In genomic region chr2:95574506-95574905, GRCh38 we compare ENCODE assay signal across 35 cellular contexts. TPM values are rescaled to one million over a fixed set of nuclear protein-coding genes. Genes with fewer than 3 reads are reported as not detected.
"Had no signal": no experiment of that assay in that cellular context is flagged by ENCODE, and none has a peak within 500 bp of the region (broad histone marks: within the 10 kb centered on the region; RNA-seq: fewer than 3 reads in every experiment).

No MANE protein-coding gene starts in this region.

- H3K4me1 Mint-ChIP-seq: activated CD4-positive, alpha-beta T cell treated with anti-CD3 and anti-CD28 coated beads, Interleukin-2, amount 10 ng/mL, durations not matched to agents 24 days and 14 days; activated T-helper 17 cell treated with anti-CD3 and anti-CD28 coated beads, Interleukin-2, amount 50 U/mL, for 72 hours had no signal

- H3K27ac Mint-ChIP-seq: activated CD4-positive, alpha-beta T cell treated with anti-CD3 and anti-CD28 coated beads, Interleukin-2, amount 10 ng/mL, durations not matched to agents 24 days and 14 days; activated CD8-positive, alpha-beta T cell treated with anti-CD3 and anti-CD28 coated beads for 36 hours; activated T-cell treated with anti-CD3 and anti-CD28 coated beads, Interleukin-2, amount 50 U/mL, for 72 hours; activated T-helper 17 cell treated with anti-CD3 and anti-CD28 coated beads, Interleukin-2, amount 50 U/mL, for 72 hours had no signal

- H3K4me3 ChIP-seq: adrenal gland, body of pancreas, breast epithelium, Peyer's patch, SK-N-MC had no signal

- H3K9ac ChIP-seq: KMS-11 had no signal

- H3K9me3 Mint-ChIP-seq: activated CD4-positive, alpha-beta T cell treated with anti-CD3 and anti-CD28 coated beads, Interleukin-2, amount 10 ng/mL, durations not matched to agents 24 days and 14 days; activated CD8-positive, alpha-beta T cell treated with anti-CD3 and anti-CD28 coated beads for 36 hours; activated T-helper 17 cell treated with anti-CD3 and anti-CD28 coated beads, Interleukin-2, amount 50 U/mL, for 72 hours had no signal

- H3K4me3 Mint-ChIP-seq: activated CD4-positive, alpha-beta T cell treated with anti-CD3 and anti-CD28 coated beads, Interleukin-2, amount 10 ng/mL, durations not matched to agents 24 days and 14 days; activated CD8-positive, alpha-beta T cell treated with anti-CD3 and anti-CD28 coated beads for 36 hours; activated T-cell treated with anti-CD3 and anti-CD28 coated beads, Interleukin-2, amount 50 U/mL, for 72 hours; activated T-helper 17 cell treated with anti-CD3 and anti-CD28 coated beads, Interleukin-2, amount 50 U/mL, for 72 hours had no signal

- H3K4me2 ChIP-seq: KMS-11 had no signal

- ATAC-seq: activated CD8-positive, alpha-beta T cell treated with anti-CD3 and anti-CD28 coated beads for 36 hours; activated T-cell treated with anti-CD3 and anti-CD28 coated beads, Interleukin-2, amount 50 U/mL, for 72 hours; activated T-helper 17 cell treated with anti-CD3 and anti-CD28 coated beads, Interleukin-2, amount 50 U/mL, for 72 hours; body of pancreas; PC-3 had no signal

- H3K9me3 ChIP-seq: adrenal gland, body of pancreas, breast epithelium, Peyer's patch had no signal

- H3K4me1 ChIP-seq: adrenal gland, body of pancreas, breast epithelium, Peyer's patch had no signal

- DNase-seq: activated CD4-positive, alpha-beta T cell treated with anti-CD3 and anti-CD28 coated beads, Interleukin-2, amount 10 ng/mL, durations not matched to agents 24 days and 14 days; activated CD4-positive, alpha-beta T cell treated with anti-CD3 and anti-CD28 coated beads, Interleukin-2, amount 50 U/mL, for 4 hours; activated CD8-positive, alpha-beta T cell treated with anti-CD3 and anti-CD28 coated beads for 36 hours; activated effector memory CD4-positive, alpha-beta T cell treated with anti-CD3 and anti-CD28 coated beads, Interleukin-2, amount 50 U/mL, for 16 hours; activated naive CD4-positive, alpha-beta T cell; activated naive CD4-positive, alpha-beta T cell treated with anti-CD3 and anti-CD28 coated beads, Interleukin-2, amount 50 U/mL, for 16 hours; activated T-cell treated with anti-CD3 and anti-CD28 coated beads, Interleukin-2, amount 50 U/mL, for 1 hour; activated T-cell treated with anti-CD3 and anti-CD28 coated beads, Interleukin-2, amount 50 U/mL, for 72 hours; adrenal gland; body of pancreas; NCI-H1092 treated with DMSO at 0.1 percent for 48 hours; NCI-H1417; NCI-H146; NCI-H187; NCI-H2081; NCI-H2171 treated with DMSO at 0.1 percent for 48 hours; NCI-H2227 treated with DMSO at 0.1 percent for 48 hours; NCI-H446; NCI-H524; NCI-H69; PC-3; Peyer's patch; Right ventricle myocardium superior; T1000; WERI-Rb-1 had no signal

- H3K36me3 ChIP-seq: adrenal gland, breast epithelium, Peyer's patch, WERI-Rb-1 had no signal

- H3K27me3 ChIP-seq: adrenal gland, body of pancreas, breast epithelium, Peyer's patch had no signal

- FAIRE-seq: astrocyte, colon had no signal

- H3K27ac ChIP-seq: adrenal gland, body of pancreas, breast epithelium, KMS-11, Peyer's patch, SK-N-MC, WERI-Rb-1 had no signal

RNA-seq across cellular contexts. Expression of gene TRIM43, which starts 17.3 kb away (rescaled TPM):
- total RNA-seq: activated CD4-positive, alpha-beta T cell treated with anti-CD3 and anti-CD28 coated beads, Interleukin-2, amount 10 ng/mL, durations not matched to agents 24 days and 14 days; activated CD8-positive, alpha-beta memory T cell treated with anti-CD3 and anti-CD28 coated beads for 36 hours; activated CD8-positive, alpha-beta T cell treated with anti-CD3 and anti-CD28 coated beads for 36 hours; activated T-cell treated with anti-CD3 and anti-CD28 coated beads, Interleukin-2, amount 50 U/mL, for 72 hours; adrenal gland; body of pancreas; breast epithelium; cardiac septum; M059J; PC-3; Peyer's patch; Right ventricle myocardium superior; T-helper 1 cell treated with Interleukin-12 subunit alpha and Interleukin-12 subunit beta and Interleukin-4 antibody, amounts not matched to agents 30 ng/mL and 1 ng/mL, for 36 hours had no signal
- polyA plus RNA-seq: adrenal gland had no signal
